31 cellular contexts compared by ENCODE assay signal in genomic region chr12:122661246-122661645, GRCh38. TPM values are rescaled to one million over a fixed set of nuclear protein-coding genes. Genes with fewer than 3 reads are reported as not detected.
DNase-seq lines count a peak whose midpoint lies in the region; FAIRE-seq and TF ChIP-seq lines count a peak whose summit lies in the region.
"Had no signal": no experiment of that assay in that cellular context is flagged by ENCODE, and none has a peak within 500 bp of the region (broad histone marks: within the 10 kb centered on the region; RNA-seq: fewer than 3 reads in every experiment).

No MANE protein-coding gene starts in this region.

- H3K4me2 ChIP-seq in H9 (ENCODE audit: insufficient read depth, insufficient read length, low read length) (no peak overlapping the region), H1 (ENCODE audit: insufficient read depth in 1 of 2, low read depth in 2 of 2, low read length in 2 of 2) (no peak overlapping the region), trophoblast cell (ENCODE audit: low read length) (no peak overlapping the region)
- H3K4me2 ChIP-seq: BLaER1 had no signal

- H3K4ac ChIP-seq in H9 (ENCODE audit: low read depth, low read length): no peak overlapping the region
- H3K4ac ChIP-seq in H1 (replicated peaks; ENCODE audit: insufficient read length, low read depth, low read length): no peak overlapping the region
- H3K4ac ChIP-seq in trophoblast cell (ENCODE audit: low read depth, low read length): no peak overlapping the region

- H4K91ac ChIP-seq in H9 (ENCODE audit: insufficient read length, low read depth, low read length) (no peak overlapping the region), H1 (replicated peaks; ENCODE audit: insufficient read length, low read length) (no peak overlapping the region), trophoblast cell (ENCODE audit: low read depth, low read length) (no peak overlapping the region)

- no peak overlapping the region for H2BK15ac ChIP-seq in H9 (ENCODE audit: low read depth, low read length)
- H2BK15ac ChIP-seq in H1 (ENCODE audit: low read length): no peak overlapping the region

- H3K27me3 Mint-ChIP-seq in H9 (ENCODE audit: low read depth): no peaks in the 10 kb centered on the region; the same call in none of the 2 replicates
- H3K27me3 Mint-ChIP-seq: CD4-positive, alpha-beta memory T cell; CD4-positive, CD25-positive, alpha-beta regulatory T cell; CD8-positive, alpha-beta memory T cell had no signal

- POLR2A ChIA-PET in H1 (lab: Charles Lee; ENCODE audit: partially characterized antibody): no interaction called here

- no peaks in the 10 kb centered on the region for H3K4me1 ChIP-seq in H9 (ENCODE audit: insufficient read depth, low read length)
- H3K4me1 ChIP-seq in H1 (replicated peaks in 1 of 4; ENCODE audit: control insufficient read depth in 3 of 4, insufficient read depth in 4 of 4, low read length in 3 of 4): no peaks in the 10 kb centered on the region
- H3K4me1 ChIP-seq in trophoblast cell (ENCODE audit: control insufficient read depth in 1 of 2, insufficient read depth in 2 of 2, low read length in 2 of 2): no peaks in the 10 kb centered on the region
- H3K4me1 ChIP-seq in testis: no peaks in the 10 kb centered on the region
- H3K4me1 ChIP-seq: BE2C had no signal

- TF ChIP-seq CTCF in H9 (conservative IDR thresholded peaks at IDR 0.05) (no peak), H1 (IDR thresholded peaks at IDR 0.05; ENCODE audit: control extremely low read depth in 1 of 3, insufficient read depth in 1 of 3, low read depth in 1 of 3, low read length in 3 of 3) (no peak), coronary artery (IDR thresholded peaks at IDR 0.05) (no peak), testis (IDR thresholded peaks at IDR 0.05) (no peak)

- no peaks in the 10 kb centered on the region for H3K36me3 Mint-ChIP-seq in H9 (ENCODE audit: insufficient read depth in 1 of 3, low read depth in 3 of 3)
- H3K36me3 Mint-ChIP-seq: CD14-positive monocyte; CD4-positive, alpha-beta memory T cell; CD4-positive, CD25-positive, alpha-beta regulatory T cell; CD8-positive, alpha-beta memory T cell had no signal

- DNase-seq in H9 (no peak), H1 (ENCODE audit: low read depth in 1 of 2, low spot score in 2 of 2) (no peak), trophoblast cell (peak; percentile 50 to 58), activated T-cell treated with anti-CD3 and anti-CD28 coated beads for 4 hours (no peak), coronary artery (ENCODE audit: low spot score) (no peak), testis (no peak)
- DNase-seq: 8988T; ACHN; BE2C; C1 segment of cervical spinal cord; CD4-positive, alpha-beta memory T cell; CD4-positive, CD25-positive, alpha-beta regulatory T cell; CD8-positive, alpha-beta memory T cell; COR-L47; DMS 273 treated with DMSO at 0.1 percent for 48 hours; DMS153; DMS53; DMS79; DND-41; EL; GDM1 had no signal

- H2BK120ac ChIP-seq in H9 (ENCODE audit: low read depth, low read length, poor library complexity, severe bottlenecking) (no peak overlapping the region), H1 (replicated peaks; ENCODE audit: low read depth, low read length) (no peak overlapping the region), trophoblast cell (ENCODE audit: insufficient read depth, low read length, poor library complexity) (no peak overlapping the region)

- H3K4me3 ChIP-seq in H1 (ENCODE audit: extremely low read depth in 1 of 4, insufficient read depth in 2 of 4, low read depth in 3 of 4, low read length in 4 of 4): no peak overlapping the region
- no peak overlapping the region for H3K4me3 ChIP-seq in trophoblast cell (ENCODE audit: low read depth, low read length)
- no peak overlapping the region for H3K4me3 ChIP-seq in coronary artery
- no peak overlapping the region for H3K4me3 ChIP-seq in testis
- H3K4me3 ChIP-seq: BLaER1, GM12878 had no signal

- TF ChIP-seq RAD21 in H1 (IDR thresholded peaks at IDR 0.05 in 1 of 2, conservative IDR thresholded peaks at IDR 0.05 in 1 of 2; ENCODE audit: low read depth in 2 of 2, low read length in 2 of 2): no peak

- intact Hi-C loops in testis (cut with DNase I; ENCODE audit: low total_unique reads): no loop called here

- no peak overlapping the region for H3T11ph ChIP-seq in H9 (ENCODE audit: low read length)

- WGBS in H9 (ENCODE audit: extremely low coverage, insufficient read length, low lambda C conversion rate): no CpG with 5 or more reads among the region's 16 CpGs
- WGBS in H1 (ENCODE audit: extremely low coverage in 1 of 2, insufficient coverage in 1 of 2, insufficient read length in 1 of 2, insufficient replicate concordance in 2 of 2, low coverage in 1 of 2, low lambda C conversion rate in 2 of 2, missing lambda C conversion rate in 1 of 2), 2 experiments: 92% methylated on average over 16 of the region's 16 CpGs; no CpG with 5 or more reads in 1 of the 2 experiments
- no CpG with 5 or more reads among the region's 16 CpGs for WGBS in trophoblast cell (ENCODE audit: extremely low coverage, insufficient coverage, insufficient read length)
- WGBS in testis, 2 donors: 76 to 88% methylated on average over 16 of the region's 16 CpGs

- no peaks in the 10 kb centered on the region for H3K23me2 ChIP-seq in H9 (ENCODE audit: insufficient read length, low read depth, low read length, poor library complexity, severe bottlenecking)
- no peaks in the 10 kb centered on the region for H3K23me2 ChIP-seq in H1 (ENCODE audit: low read depth, low read length)

- H3K79me2 ChIP-seq in H9 (ENCODE audit: insufficient read depth, low read length) (no peaks in the 10 kb centered on the region), H1 (ENCODE audit: control insufficient read depth in 1 of 2, insufficient read depth in 2 of 2, low read length in 2 of 2) (no peaks in the 10 kb centered on the region), trophoblast cell (ENCODE audit: control insufficient read depth, insufficient read depth, low read length, poor library complexity) (no peaks in the 10 kb centered on the region)

- H4K8ac ChIP-seq in H9 (replicated peaks; ENCODE audit: insufficient read length, low read depth, low read length) (no peak overlapping the region), H1 (ENCODE audit: extremely low read depth, insufficient read depth, low read length) (peak overlapping the region; percentile 19; the same call in 1 of the 2 replicates), trophoblast cell (ENCODE audit: low read depth, low read length) (no peak overlapping the region)

- no peak overlapping the region for H3K27ac ChIP-seq in H9 (ENCODE audit: insufficient read length, low read depth, low read length)
- no peak overlapping the region for H3K27ac ChIP-seq in H1 (ENCODE audit: low read depth, low read length)
- H3K27ac ChIP-seq in trophoblast cell (ENCODE audit: low read depth, low read length): no peak overlapping the region
- no peak overlapping the region for H3K27ac ChIP-seq in coronary artery
- H3K27ac ChIP-seq in testis: no peak overlapping the region
- H3K27ac ChIP-seq: BLaER1 had no signal

- H3K18ac ChIP-seq in H9 (ENCODE audit: insufficient read length, low read depth, low read length) (no peak overlapping the region), H1 (ENCODE audit: extremely low read depth, low read length) (no peak overlapping the region), trophoblast cell (ENCODE audit: low read length) (no peak overlapping the region)

- H3K56ac ChIP-seq in H9 (ENCODE audit: insufficient read length, low read depth, low read length) (peak overlapping the region; percentile 58), H1 (replicated peaks; ENCODE audit: insufficient read length, low read depth, low read length) (no peak overlapping the region)

- H3K79me1 ChIP-seq in H9 (ENCODE audit: insufficient read depth, low read depth, low read length, poor library complexity, severe bottlenecking) (no peaks in the 10 kb centered on the region), H1 (ENCODE audit: low read depth, low read length) (no peaks in the 10 kb centered on the region), trophoblast cell (ENCODE audit: low read length) (no peaks in the 10 kb centered on the region)

- no peaks in the 10 kb centered on the region for H3K9me3 Mint-ChIP-seq in H9
- H3K9me3 Mint-ChIP-seq: CD4-positive, alpha-beta memory T cell; CD8-positive, alpha-beta memory T cell had no signal

- no peak overlapping the region for H3K23ac ChIP-seq in H9 (ENCODE audit: insufficient read length, low read depth, low read length)
- H3K23ac ChIP-seq in H1 (ENCODE audit: insufficient read length): no peak overlapping the region
- H3K23ac ChIP-seq in trophoblast cell (ENCODE audit: low read length): no peak overlapping the region

- TF ChIP-seq POLR2A in H1 (IDR thresholded peaks at IDR 0.05; ENCODE audit: control extremely low read depth in 1 of 2, low read depth in 2 of 2, low read length in 2 of 2): no peak
- no peak for TF ChIP-seq POLR2A in testis (IDR thresholded peaks at IDR 0.05)

- H4K20me1 ChIP-seq in H9 (ENCODE audit: control insufficient read depth, insufficient read depth, insufficient read length): no peaks in the 10 kb centered on the region
- H4K20me1 ChIP-seq in H1 (replicated peaks in 1 of 2; ENCODE audit: control insufficient read depth in 1 of 2, insufficient read depth in 2 of 2, low read length in 2 of 2): no peaks in the 10 kb centered on the region
- H4K20me1 ChIP-seq: BLaER1 had no signal

- H2AFZ ChIP-seq in H9 (ENCODE audit: low read length) (no peak overlapping the region), H1 (ENCODE audit: low read length) (no peak overlapping the region), trophoblast cell (ENCODE audit: insufficient read depth, low read length, poor library complexity) (no peak overlapping the region)

- no peak overlapping the region for H3K4me3 Mint-ChIP-seq in H9
- H3K4me3 Mint-ChIP-seq: CD14-positive monocyte; CD4-positive, alpha-beta memory T cell; CD4-positive, CD25-positive, alpha-beta regulatory T cell; CD8-positive, alpha-beta memory T cell had no signal

- CTCF ChIA-PET in H1 (lab: Charles Lee; ENCODE audit: partially characterized antibody): interaction anchor here (0.6 to 4.8 kb wide), 6 partner anchors 9 to 78 kb away, joined by 3 to 37 read pairs (median 4); no protein-coding TSS in a partner anchor

- H4K12ac ChIP-seq in trophoblast cell (ENCODE audit: low read depth, low read length): no peak overlapping the region

- H2AK5ac ChIP-seq in H9 (ENCODE audit: insufficient read length, low read length) (no peak overlapping the region), H1 (ENCODE audit: low read depth, low read length) (no peak overlapping the region), trophoblast cell (ENCODE audit: low read length) (no peak overlapping the region)

- no peak overlapping the region for H2BK5ac ChIP-seq in H9 (ENCODE audit: insufficient read length, low read length)
- H2BK5ac ChIP-seq in H1 (ENCODE audit: low read depth, low read length): no peak overlapping the region
- no peak overlapping the region for H2BK5ac ChIP-seq in trophoblast cell (ENCODE audit: low read depth, low read length, poor library complexity)

- TF ChIP-seq EP300 in H1 (IDR thresholded peaks at IDR 0.05; ENCODE audit: borderline replicate concordance in 1 of 2, low read depth in 2 of 2, low read length in 2 of 2): no peak

- H4K5ac ChIP-seq in H9 (ENCODE audit: insufficient read length, low read depth, low read length) (no peak overlapping the region), H1 (ENCODE audit: insufficient read length, low read depth, low read length) (no peak overlapping the region)

- H3K9me3 ChIP-seq in H9 (ENCODE audit: control insufficient read depth, low read depth, low read length): no peaks in the 10 kb centered on the region
- no peaks in the 10 kb centered on the region for H3K9me3 ChIP-seq in H1 (ENCODE audit: insufficient read depth in 2 of 2, low read depth in 1 of 2, low read length in 1 of 2)
- no peaks in the 10 kb centered on the region for H3K9me3 ChIP-seq in trophoblast cell (ENCODE audit: insufficient read depth, low read depth, low read length)
- H3K9me3 ChIP-seq in testis: no peaks in the 10 kb centered on the region
- H3K9me3 ChIP-seq: BE2C, BLaER1 had no signal

- no peak overlapping the region for H2BK20ac ChIP-seq in H9 (ENCODE audit: low read depth, low read length, poor library complexity, severe bottlenecking)
- no peak overlapping the region for H2BK20ac ChIP-seq in H1 (ENCODE audit: low read length)

- H3K9ac ChIP-seq in H9 (ENCODE audit: extremely low read depth, insufficient read length, low read length): no peak overlapping the region
- no peak overlapping the region for H3K9ac ChIP-seq in H1 (replicated peaks in 1 of 4; ENCODE audit: extremely low read depth in 1 of 4, low read depth in 3 of 4, low read length in 3 of 4)
- H3K9ac ChIP-seq in trophoblast cell (ENCODE audit: low read length): no peak overlapping the region
- H3K9ac ChIP-seq: BLaER1 had no signal

- no peak overlapping the region for H3K27ac Mint-ChIP-seq in H9
- H3K27ac Mint-ChIP-seq: CD4-positive, alpha-beta memory T cell; CD4-positive, CD25-positive, alpha-beta regulatory T cell had no signal

- 0 out of 4 replicates have a peak, but pooled peaks cover 0 to 3% of the 10 kb centered on the region in 2 experiments for H3K4me1 Mint-ChIP-seq in H9
- H3K4me1 Mint-ChIP-seq: CD4-positive, alpha-beta memory T cell had no signal

- H3K27me3 ChIP-seq in H9 (ENCODE audit: insufficient read depth, low read length) (no peaks in the 10 kb centered on the region), H1 (replicated peaks in 1 of 4; ENCODE audit: control insufficient read depth in 3 of 4, extremely low read depth in 1 of 4, insufficient read depth in 3 of 4, low read length in 3 of 4) (no peaks in the 10 kb centered on the region), trophoblast cell (ENCODE audit: insufficient read depth, low read length) (no peaks in the 10 kb centered on the region), testis (no peaks in the 10 kb centered on the region)
- H3K27me3 ChIP-seq: BE2C, BLaER1 had no signal

- H3K14ac ChIP-seq in H9 (ENCODE audit: insufficient read depth, low read length) (no peak overlapping the region), H1 (ENCODE audit: insufficient read length) (no peak overlapping the region), trophoblast cell (ENCODE audit: low read length) (no peak overlapping the region)

- no peak for FAIRE-seq in H1 (lab: Jason Lieb, UNC)
- FAIRE-seq: A204.1, GM12878, GM12892, GM18507 had no signal

- H3K36me3 ChIP-seq in H1 (ENCODE audit: control insufficient read depth in 2 of 4, insufficient read depth in 4 of 4, low read length in 3 of 4) (no peaks in the 10 kb centered on the region), trophoblast cell (ENCODE audit: control insufficient read depth in 1 of 2, insufficient read depth in 2 of 2, low read length in 2 of 2) (no peaks in the 10 kb centered on the region), testis (ENCODE audit: low read depth, missing control alignments) (no peaks in the 10 kb centered on the region)
- H3K36me3 ChIP-seq: BE2C, BLaER1 had no signal

- no peak overlapping the region for H2BK12ac ChIP-seq in H9 (ENCODE audit: insufficient read length, low read depth, low read length)
- 0 out of 2 replicates have a peak overlapping the region, but pooled peaks have one; percentile 39 for H2BK12ac ChIP-seq in H1 (ENCODE audit: low read depth, low read length)
- no peak overlapping the region for H2BK12ac ChIP-seq in trophoblast cell (ENCODE audit: low read length)

RNA-seq across cellular contexts. Expression of gene HCAR2, which starts 41.9 kb away (rescaled TPM):
- not detected in 2 replicates for total RNA-seq in H9 (2021)
- total RNA-seq in H1 (2021; fragmentation: NEBNext Ultra II Directional; extraction: Animal tissue kit (Norgen Biotek cat#: 25700)): not detected in 2 replicates
- polyA plus RNA-seq in H1 (2011; rRNA removed): not detected in 2 replicates
- polyA plus RNA-seq in H1 (2011; cell fraction: cytosol; rRNA removed): not detected
- polyA plus RNA-seq in H1 (2011; cell fraction: nucleus; rRNA removed): not detected
- not detected in 4 replicates for polyA plus RNA-seq in H1 (2012, experiment 1 of 2)
- polyA plus RNA-seq in H1 (2012, experiment 2 of 2): not detected
- not detected for polyA plus RNA-seq in H1 (2013, experiment 1 of 2)
- polyA plus RNA-seq in H1 (2013, experiment 2 of 2): not detected
- not detected in 2 replicates for polyA minus RNA-seq in H1 (2011; rRNA and poly(A)+ RNA removed)
- not detected for polyA minus RNA-seq in H1 (2011; cell fraction: cytosol; rRNA and poly(A)+ RNA removed)
- not detected for polyA minus RNA-seq in H1 (2011; cell fraction: nucleus; rRNA and poly(A)+ RNA removed)
- 0.42 and 0.55 TPM in 2 replicates for polyA plus RNA-seq in trophoblast cell (2013)
- total RNA-seq in testis: 1 to 10 TPM in 1 of 2 donors, under 1 TPM in 1; 0.74 to 1.3 TPM
- polyA plus RNA-seq in testis (ENCODE audit: insufficient read depth, low read depth, low replicate concordance): 2.7 TPM
- total RNA-seq: CD4-positive, alpha-beta memory T cell; CD4-positive, CD25-positive, alpha-beta regulatory T cell; CD8-positive, alpha-beta memory T cell; Daoy; G401 had no signal
- polyA plus RNA-seq: AG04450; CD4-positive, alpha-beta memory T cell; CD4-positive, CD25-positive, alpha-beta regulatory T cell; CD8-positive, alpha-beta memory T cell had no signal

RNA-seq across cellular contexts. Expression of gene HCAR3, which starts 55.4 kb away (rescaled TPM):
- total RNA-seq in H9 (2021): not detected in 2 replicates
- not detected in 2 replicates for total RNA-seq in H1 (2021; fragmentation: NEBNext Ultra II Directional; extraction: Animal tissue kit (Norgen Biotek cat#: 25700))
- not detected in 2 replicates for polyA plus RNA-seq in H1 (2011; rRNA removed)
- polyA plus RNA-seq in H1 (2011; cell fraction: cytosol; rRNA removed): not detected
- polyA plus RNA-seq in H1 (2011; cell fraction: nucleus; rRNA removed): not detected
- polyA plus RNA-seq in H1 (2012, experiment 1 of 2): not detected in 4 replicates
- not detected for polyA plus RNA-seq in H1 (2012, experiment 2 of 2)
- polyA plus RNA-seq in H1 (2013, experiment 1 of 2): not detected
- 0.02 TPM for polyA plus RNA-seq in H1 (2013, experiment 2 of 2)
- not detected in 2 replicates for polyA minus RNA-seq in H1 (2011; rRNA and poly(A)+ RNA removed)
- not detected for polyA minus RNA-seq in H1 (2011; cell fraction: cytosol; rRNA and poly(A)+ RNA removed)
- polyA minus RNA-seq in H1 (2011; cell fraction: nucleus; rRNA and poly(A)+ RNA removed): not detected
- 0.08 and 0.10 TPM in 2 replicates for polyA plus RNA-seq in trophoblast cell (2013)
- total RNA-seq in testis: under 1 TPM in 1 of 2 donors, not detected in 1; 0.24 TPM
- 0.36 TPM for polyA plus RNA-seq in testis (ENCODE audit: insufficient read depth, low read depth, low replicate concordance)
- total RNA-seq: A673; CD4-positive, alpha-beta memory T cell; CD4-positive, CD25-positive, alpha-beta regulatory T cell; CD8-positive, alpha-beta memory T cell; Daoy; G401 had no signal
- polyA plus RNA-seq: AG04450; CD4-positive, alpha-beta memory T cell; CD4-positive, CD25-positive, alpha-beta regulatory T cell; CD8-positive, alpha-beta memory T cell had no signal

Comparison
In these comparisons a context has a peak if more than half of its experiments do, and no peak if none do; other contexts are left out.
1. DNase-seq: peak in trophoblast cell (2 of 2); none in H9 (single experiment), H1 (0 of 2), activated T-cell treated with anti-CD3 and anti-CD28 coated beads for 4 hours (single experiment), coronary artery (single experiment) and testis (single experiment).